19 cellular contexts compared by ENCODE assay signal in the genomic region with DNA sequence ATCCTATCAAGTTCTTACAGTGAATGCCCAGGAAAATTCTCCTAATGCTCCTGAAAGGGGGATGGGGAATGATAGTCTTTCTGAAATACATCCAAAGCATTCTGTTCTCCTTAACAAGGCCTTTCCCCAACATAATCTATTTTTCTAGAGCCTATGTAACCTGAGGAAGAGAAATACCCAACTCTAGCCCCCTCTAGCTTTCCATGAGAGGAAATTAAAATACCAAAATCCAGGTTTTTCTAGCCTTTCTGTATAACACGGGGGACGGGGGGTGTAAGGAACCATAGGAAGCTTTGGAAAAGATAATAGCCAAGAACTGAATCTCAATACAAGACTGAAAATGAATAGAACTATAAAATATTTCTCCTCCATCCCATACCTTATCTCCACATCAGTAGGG.
"Had no signal": no experiment of that assay in that cellular context is flagged by ENCODE, and none has a peak within 500 bp of the region (broad histone marks: within the 10 kb centered on the region; RNA-seq: fewer than 3 reads in every experiment).

No MANE protein-coding gene starts in this region.

- H3K9me3 Mint-ChIP-seq: nephron progenitor cell had no signal

- H3K4me3 ChIP-seq: dorsolateral prefrontal cortex, esophagus squamous epithelium, gastroesophageal sphincter, right atrium auricular region, stomach, thoracic aorta, transverse colon had no signal

- H3K4me3 Mint-ChIP-seq: naive thymus-derived CD4-positive, alpha-beta T cell; nephron progenitor cell had no signal

- ATAC-seq: gastroesophageal sphincter; left colon; naive thymus-derived CD4-positive, alpha-beta T cell had no signal

- H3K27me3 ChIP-seq: esophagus squamous epithelium, gastroesophageal sphincter, neutrophil, right atrium auricular region, stomach, transverse colon had no signal

- H3K4me1 Mint-ChIP-seq: naive thymus-derived CD4-positive, alpha-beta T cell; nephron progenitor cell had no signal

- H3K27me3 Mint-ChIP-seq: naive thymus-derived CD4-positive, alpha-beta T cell had no signal

- H3K27ac ChIP-seq: dorsolateral prefrontal cortex, esophagus squamous epithelium, gastroesophageal sphincter, neutrophil, right atrium auricular region, stomach, thoracic aorta, transverse colon had no signal

- H3K9me3 ChIP-seq: esophagus squamous epithelium, gastroesophageal sphincter, neutrophil, right atrium auricular region, stomach, thoracic aorta, transverse colon had no signal

- DNase-seq: cortex of kidney; dorsolateral prefrontal cortex; effector memory CD4-positive, alpha-beta T cell; esophagus squamous epithelium; foreskin fibroblast; glutamatergic neuron; left colon; naive thymus-derived CD4-positive, alpha-beta T cell; nephron progenitor cell; small intestine; stimulated activated CD4-positive, alpha-beta T cell treated with anti-CD3 and anti-CD28 coated beads, Interleukin-12 subunit alpha, Interleukin-12 subunit beta, amount 100 ng/mL, for 4 hours; stimulated activated naive CD4-positive, alpha-beta T cell; stomach; substantia nigra; transverse colon had no signal

- H3K36me3 Mint-ChIP-seq: naive thymus-derived CD4-positive, alpha-beta T cell had no signal

- H3K36me3 ChIP-seq: esophagus squamous epithelium, gastroesophageal sphincter, neutrophil, right atrium auricular region, stomach, thoracic aorta, transverse colon had no signal

- H3K4me1 ChIP-seq: esophagus squamous epithelium, gastroesophageal sphincter, right atrium auricular region, stomach, transverse colon had no signal

- H3K27ac Mint-ChIP-seq: naive thymus-derived CD4-positive, alpha-beta T cell had no signal
